Comparison of ENCODE assay signal across 22 cellular contexts in genomic region chr11:132888226-132888625, GRCh38.
"Had no signal": no experiment of that assay in that cellular context is flagged by ENCODE, and none has a peak within 500 bp of the region (broad histone marks: within the 10 kb centered on the region; RNA-seq: fewer than 3 reads in every experiment).

No MANE protein-coding gene starts in this region.

- H3K36me3 Mint-ChIP-seq: activated CD4-positive, alpha-beta memory T cell treated with anti-CD3 and anti-CD28 coated beads for 36 hours; activated CD8-positive, alpha-beta memory T cell treated with anti-CD3 and anti-CD28 coated beads, Interleukin-2, amount 10 ng/mL, durations not matched to agents 7 days and 5 days; activated naive CD8-positive, alpha-beta T cell treated with anti-CD3 and anti-CD28 coated beads, Interleukin-2, amount 10 ng/mL, durations not matched to agents 7 days and 5 days; naive B cell; WTC11 had no signal

- H3K27ac Mint-ChIP-seq: activated CD4-positive, alpha-beta memory T cell treated with anti-CD3 and anti-CD28 coated beads for 36 hours; activated CD4-positive, alpha-beta T cell treated with anti-CD3 and anti-CD28 coated beads for 36 hours; activated CD8-positive, alpha-beta memory T cell treated with anti-CD3 and anti-CD28 coated beads, Interleukin-2, amount 10 ng/mL, durations not matched to agents 7 days and 5 days; activated naive CD8-positive, alpha-beta T cell treated with anti-CD3 and anti-CD28 coated beads, Interleukin-2, amount 10 ng/mL, durations not matched to agents 7 days and 5 days; effector memory CD8-positive, alpha-beta T cell; naive B cell; neural progenitor cell; WTC11 had no signal

- H3K36me3 ChIP-seq: neural progenitor cell, ovary, tibial artery had no signal

- H3K4me3 ChIP-seq: body of pancreas, mucosa of descending colon, neural progenitor cell, ovary, psoas muscle, skin epidermis, tibial artery had no signal

- H2AFZ ChIP-seq: neural progenitor cell had no signal

- H3K4me1 Mint-ChIP-seq: activated CD4-positive, alpha-beta T cell treated with anti-CD3 and anti-CD28 coated beads for 36 hours; activated CD8-positive, alpha-beta memory T cell treated with anti-CD3 and anti-CD28 coated beads, Interleukin-2, amount 10 ng/mL, durations not matched to agents 7 days and 5 days; activated naive CD8-positive, alpha-beta T cell treated with anti-CD3 and anti-CD28 coated beads, Interleukin-2, amount 10 ng/mL, durations not matched to agents 7 days and 5 days; naive B cell had no signal

- H3K27ac ChIP-seq: body of pancreas, neural progenitor cell, ovary, psoas muscle, skin epidermis, tibial artery had no signal

- H3K9me3 Mint-ChIP-seq: activated CD4-positive, alpha-beta memory T cell treated with anti-CD3 and anti-CD28 coated beads for 36 hours; activated naive CD8-positive, alpha-beta T cell treated with anti-CD3 and anti-CD28 coated beads, Interleukin-2, amount 10 ng/mL, durations not matched to agents 7 days and 5 days; WTC11 had no signal

- H3K4me3 Mint-ChIP-seq: activated CD4-positive, alpha-beta memory T cell treated with anti-CD3 and anti-CD28 coated beads for 36 hours; activated CD4-positive, alpha-beta T cell treated with anti-CD3 and anti-CD28 coated beads for 36 hours; activated CD8-positive, alpha-beta memory T cell treated with anti-CD3 and anti-CD28 coated beads, Interleukin-2, amount 10 ng/mL, durations not matched to agents 7 days and 5 days; activated naive CD8-positive, alpha-beta T cell treated with anti-CD3 and anti-CD28 coated beads, Interleukin-2, amount 10 ng/mL, durations not matched to agents 7 days and 5 days; effector memory CD8-positive, alpha-beta T cell; naive B cell; neural progenitor cell; WTC11 had no signal

- H3K4me1 ChIP-seq: body of pancreas, neural progenitor cell, psoas muscle, tibial artery had no signal

- DNase-seq: activated CD4-positive, alpha-beta memory T cell treated with anti-CD3 and anti-CD28 coated beads for 36 hours; activated CD4-positive, alpha-beta T cell treated with anti-CD3 and anti-CD28 coated beads for 36 hours; activated CD8-positive, alpha-beta memory T cell treated with anti-CD3 and anti-CD28 coated beads, Interleukin-2, amount 10 ng/mL, durations not matched to agents 7 days and 5 days; activated naive CD4-positive, alpha-beta T cell; activated naive CD8-positive, alpha-beta T cell treated with anti-CD3 and anti-CD28 coated beads, Interleukin-2, amount 10 ng/mL, durations not matched to agents 7 days and 5 days; amygdala; body of pancreas; caudate nucleus; effector memory CD8-positive, alpha-beta T cell; foreskin melanocyte; left ventricle myocardium superior; mucosa of descending colon; naive B cell; ovary; psoas muscle; right cardiac atrium; stimulated activated naive CD8-positive, alpha-beta T cell treated with anti-CD3 and anti-CD28 coated beads, Interleukin-15, Interleukin-2, amounts not matched to agents 100 U/mL and 50 U/mL, for 24 hours; substantia nigra; tibial artery had no signal

- ATAC-seq: activated CD4-positive, alpha-beta T cell treated with anti-CD3 and anti-CD28 coated beads for 36 hours; activated CD8-positive, alpha-beta memory T cell treated with anti-CD3 and anti-CD28 coated beads, Interleukin-2, amount 10 ng/mL, durations not matched to agents 7 days and 5 days; body of pancreas; effector memory CD8-positive, alpha-beta T cell; left ventricle myocardium superior; mucosa of descending colon; psoas muscle; right cardiac atrium; stimulated activated naive CD8-positive, alpha-beta T cell treated with anti-CD3 and anti-CD28 coated beads, Interleukin-15, Interleukin-2, amounts not matched to agents 100 U/mL and 50 U/mL, for 24 hours; WTC11 had no signal

- H3K4me2 ChIP-seq: neural progenitor cell had no signal

- H3K9ac ChIP-seq: neural progenitor cell had no signal

- H3K27me3 Mint-ChIP-seq: activated CD4-positive, alpha-beta memory T cell treated with anti-CD3 and anti-CD28 coated beads for 36 hours; activated CD8-positive, alpha-beta memory T cell treated with anti-CD3 and anti-CD28 coated beads, Interleukin-2, amount 10 ng/mL, durations not matched to agents 7 days and 5 days; effector memory CD8-positive, alpha-beta T cell; naive B cell had no signal

- H3K27me3 ChIP-seq: body of pancreas, neural progenitor cell, ovary, tibial artery had no signal

- H3K9me3 ChIP-seq: body of pancreas, ovary, psoas muscle, tibial artery had no signal
